In genomic region chr15:67836134-67836455, GRCh38 we compare ENCODE assay signal across 8 cellular contexts. TPM values are rescaled to one million over a fixed set of nuclear protein-coding genes. Genes with fewer than 3 reads are reported as not detected.
DNase-seq lines count a peak whose midpoint lies in the region; ATAC-seq and TF ChIP-seq lines count a peak whose summit lies in the region.

No MANE protein-coding gene starts in this region.

- TF ChIP-seq CTCF in Peyer's patch (IDR thresholded peaks at IDR 0.05) (no peak), fibroblast of lung (conservative IDR thresholded peaks at IDR 0.05 in 1 of 2, IDR thresholded peaks at IDR 0.05 in 1 of 2; ENCODE audit: low read depth in 1 of 2, low read length in 2 of 2) (no peak), body of pancreas (IDR thresholded peaks at IDR 0.05) (no peak)

- peak; percentile 38 for DNase-seq in ELR (ENCODE audit: low read depth)
- DNase-seq in Peyer's patch, result peak in 1 of 3 donors; percentile 30
- no peak for DNase-seq in fibroblast of lung (ENCODE audit: low read depth in 2 of 2)
- no peak for DNase-seq in body of pancreas
- no peak for DNase-seq in NCI-H2107 (lab: John Stamatoyannopoulos, UW)
- no peak for DNase-seq in GM19240 (ENCODE audit: insufficient read length, low spot score)
- no peak for DNase-seq in putamen (ENCODE audit: low spot score)

- H3K27ac ChIP-seq in Peyer's patch (peak overlapping the region in 1 of 4 donors; percentile 25), fibroblast of lung (ENCODE audit: insufficient read depth, low read length) (no peak overlapping the region), rectal smooth muscle tissue (ENCODE audit: low read depth, low read length) (no peak overlapping the region), body of pancreas (no peak overlapping the region)

- no peak overlapping the region for H3K9ac ChIP-seq in fibroblast of lung (ENCODE audit: insufficient read depth, low read length)
- H3K9ac ChIP-seq in rectal smooth muscle tissue (ENCODE audit: low read length), result no peak overlapping the region

- H3K36me3 ChIP-seq in Peyer's patch (no peaks in the 10 kb centered on the region), fibroblast of lung (ENCODE audit: control insufficient read depth, insufficient read depth, low read length) (no peaks in the 10 kb centered on the region), rectal smooth muscle tissue (ENCODE audit: control insufficient read depth, insufficient read depth, low read length) (no peaks in the 10 kb centered on the region), body of pancreas (replicated peaks in 1 of 2; ENCODE audit: insufficient read depth in 1 of 2, low read depth in 2 of 2) (no peaks in the 10 kb centered on the region)

- peak overlapping the region; percentile 21 for H3K4me2 ChIP-seq in fibroblast of lung (ENCODE audit: extremely low read depth, insufficient read depth, low read length)

- no peak for TF ChIP-seq POLR2A in Peyer's patch (IDR thresholded peaks at IDR 0.05)
- no peak for TF ChIP-seq POLR2A in body of pancreas (IDR thresholded peaks at IDR 0.05)

- H3K27me3 ChIP-seq in Peyer's patch (peaks cover 4 to 39% of the 10 kb centered on the region in 2 donors), fibroblast of lung (ENCODE audit: control insufficient read depth, insufficient read depth, low read length) (peaks cover 56% of the 10 kb centered on the region), rectal smooth muscle tissue (ENCODE audit: control insufficient read depth, insufficient read depth, low read length) (peaks cover 48% of the 10 kb centered on the region), body of pancreas (peaks cover 0 to 31% of the 10 kb centered on the region in 2 donors)

- no peak for ATAC-seq in body of pancreas

- no peaks in the 10 kb centered on the region for H3K79me2 ChIP-seq in fibroblast of lung (ENCODE audit: control insufficient read depth, insufficient read depth, low read length)

- no peaks in the 10 kb centered on the region for H4K20me1 ChIP-seq in fibroblast of lung (ENCODE audit: control insufficient read depth, extremely low read depth, insufficient read depth, low read length)

- H3K4me1 ChIP-seq in Peyer's patch, result peaks cover 6 to 53% (median 31%) of the 10 kb centered on the region in 4 donors
- peaks cover 7% of the 10 kb centered on the region for H3K4me1 ChIP-seq in fibroblast of lung (ENCODE audit: control insufficient read depth, extremely low read depth, insufficient read depth, low read length)
- peaks cover 7% of the 10 kb centered on the region for H3K4me1 ChIP-seq in rectal smooth muscle tissue (ENCODE audit: control insufficient read depth, insufficient read depth, low read length)
- H3K4me1 ChIP-seq in body of pancreas, result peaks cover 49% of the 10 kb centered on the region

- WGBS in body of pancreas, 2 donors, result 11 to 16% methylated on average over 11 to 16 of the region's 16 CpGs

- H3K4me3 ChIP-seq in Peyer's patch (peak overlapping the region; percentile 30 to 53 (median 48)), fibroblast of lung (replicated peaks in 1 of 4; ENCODE audit: control extremely low read depth in 1 of 4, insufficient read depth in 1 of 4, low read depth in 3 of 4, low read length in 4 of 4) (peak overlapping the region in 3 of 4 experiments; percentile 23 to 53 (median 50)), rectal smooth muscle tissue (ENCODE audit: low read length) (peak overlapping the region; percentile 31), body of pancreas (no peak overlapping the region)

- H2AFZ ChIP-seq in fibroblast of lung (ENCODE audit: low read length), result no peak overlapping the region

- no peaks in the 10 kb centered on the region for H3K9me3 ChIP-seq in Peyer's patch
- no peaks in the 10 kb centered on the region for H3K9me3 ChIP-seq in fibroblast of lung (ENCODE audit: control insufficient read depth, insufficient read depth, low read depth, low read length)
- H3K9me3 ChIP-seq in body of pancreas, result no peaks in the 10 kb centered on the region

- intact Hi-C loops in body of pancreas (cut with DNase I), result loop anchor here (10.0 kb wide), 1 partner anchor 881 kb away; no protein-coding TSS in a partner anchor

RNA-seq across cellular contexts. Expression of gene RNU6-1, which starts 3.8 kb away (rescaled TPM):
- total RNA-seq in Peyer's patch (not detected), fibroblast of lung (not detected in 2 replicates), body of pancreas (not detected)
- polyA plus RNA-seq in fibroblast of lung, result not detected in 2 replicates
- not detected in 2 replicates for polyA plus RNA-seq in fibroblast of lung (2012)
- polyA minus RNA-seq in fibroblast of lung (ENCODE audit: low replicate concordance), result not detected in 2 replicates

RNA-seq across cellular contexts. Expression of gene SKOR1, which starts 10.8 kb away (rescaled TPM):
- total RNA-seq in Peyer's patch (1 to 10 TPM; 1.2 to 5.0 (median 1.6) TPM), fibroblast of lung (under 0.01 and 0.17 TPM in 2 replicates), body of pancreas (under 1 TPM; under 0.01 to 0.78 TPM)
- polyA plus RNA-seq in fibroblast of lung, result 0.01 and 0.02 TPM in 2 replicates
- 0.03 and 0.05 TPM in 2 replicates for polyA plus RNA-seq in fibroblast of lung (2012)
- polyA minus RNA-seq in fibroblast of lung (ENCODE audit: low replicate concordance), result 0.96 TPM in 1 of 2 replicates, not detected in the other

Comparison
In these comparisons a context has a peak if more than half of its experiments do, and no peak if none do; other contexts are left out.
1. H3K4me3 ChIP-seq: peak in Peyer's patch (4 of 4), fibroblast of lung (3 of 4) and rectal smooth muscle tissue (single experiment); none in body of pancreas (0 of 2).